16 cellular contexts compared by ENCODE assay signal in genomic region chr20:49230021-49230420, GRCh38. TPM values are rescaled to one million over a fixed set of nuclear protein-coding genes. Genes with fewer than 3 reads are reported as not detected.
A peak's percentile ranks its signal among the peaks of the same experiment; 100 is the strongest.
DNase-seq lines count a peak whose midpoint lies in the region; ATAC-seq, FAIRE-seq and TF ChIP-seq lines count a peak whose summit lies in the region.
"Had no signal": no experiment of that assay in that cellular context is flagged by ENCODE, and none has a peak within 500 bp of the region (broad histone marks: within the 10 kb centered on the region; RNA-seq: fewer than 3 reads in every experiment).

No MANE protein-coding gene starts in this region.

- H3K4me3 ChIP-seq in K562 (no peak overlapping the region), small intestine (ENCODE audit: low read depth in 1 of 2, low read length in 2 of 2) (no peak overlapping the region)
- H3K4me3 ChIP-seq: right lobe of liver had no signal

- FAIRE-seq in K562 (lab: Jason Lieb, UNC), result no peak
- no peak for FAIRE-seq in small intestine (lab: Jason Lieb, UNC)
- FAIRE-seq: bronchial epithelial cell, kidney had no signal

- whole genome bisulfite sequencing in K562 (ENCODE audit: insufficient coverage, low coverage, missing lambda C conversion rate), result 97% methylated on average over 7 of the region's 10 CpGs
- WGBS in small intestine, 3 donors, result 90 to 94% (median 92%) methylated on average over 10 of the region's 10 CpGs

- CTCF ChIA-PET in K562 (lab: Yijun Ruan, JAX; ENCODE audit: low intra/inter-chr PET ratio), result no interaction called here

- H3K9ac ChIP-seq in K562 (ENCODE audit: insufficient read depth in 1 of 2, low read depth in 2 of 2, low read length in 2 of 2), result peak overlapping the region in 1 of 2 experiments; percentile 71; a peak in 2 of 4 replicates

- DNase-seq in DMS153 (lab: John Stamatoyannopoulos, UW) (peak; percentile 74), DMS153 treated with DMSO at 0.1 percent for 48 hours (lab: John Stamatoyannopoulos, UW; ENCODE audit: unreplicated experiment) (no peak), NCI-H2227 treated with DMSO at 0.1 percent for 48 hours (lab: John Stamatoyannopoulos, UW) (peak; percentile 40), K562 (ENCODE audit: extremely low read depth in 1 of 4, low spot score in 3 of 4) (peak in 1 of 4 experiments; percentile 14), small intestine (no peak), CD1c-positive myeloid dendritic cell (ENCODE audit: extremely low spot score) (no peak)
- no peak for DNase-seq in activated naive CD4-positive, alpha-beta T cell treated with Interleukin-2 at 50 U/mL for 16 hours
- DNase-seq: 8988T; activated naive CD4-positive, alpha-beta T cell; CD8-positive, alpha-beta memory T cell; kidney; NCI-H1436 had no signal

- TF ChIP-seq POLR2A in K562 (conservative IDR thresholded peaks at IDR 0.05), result no peak

- no peaks in the 10 kb centered on the region for H3K9me3 ChIP-seq in K562 (replicated peaks; ENCODE audit: control insufficient read depth, insufficient read depth, low read depth, low read length)
- H3K9me3 ChIP-seq in small intestine (ENCODE audit: control insufficient read depth, low read depth), result no peaks in the 10 kb centered on the region
- H3K9me3 ChIP-seq: right lobe of liver had no signal

- ATAC-seq in K562, result no peak
- no peak for ATAC-seq in GM18909 (IDR thresholded peaks at IDR 0.05; ENCODE audit: poor library complexity, unreplicated experiment)
- ATAC-seq: natural killer cell treated with Interleukin-12 subunit alpha and Interleukin-12 subunit beta and Interleukin-15 and Interleukin-18, amount 100 ng/mL, for 72 hours had no signal

- H3K36me3 ChIP-seq in K562 (ENCODE audit: control insufficient read depth, insufficient read depth, low read length), result peaks cover 84% of the 10 kb centered on the region; the same call in 2 of the 3 replicates
- peaks cover 12 to 26% of the 10 kb centered on the region in 2 donors for H3K36me3 ChIP-seq in small intestine (ENCODE audit: control insufficient read depth in 2 of 2, insufficient read depth in 2 of 2, low read length in 2 of 2)

- no peaks in the 10 kb centered on the region for H3K79me2 ChIP-seq in K562 (ENCODE audit: control insufficient read depth, insufficient read depth, low read length)

- no peak overlapping the region for H2AFZ ChIP-seq in K562 (ENCODE audit: low read depth, low read length)

- no peak for TF ChIP-seq RAD21 in K562 (CRISPR knock-in tag; conservative IDR thresholded peaks at IDR 0.05 in 1 of 2, IDR thresholded peaks at IDR 0.05 in 1 of 2)

- intact Hi-C loops in K562 (cut with micrococcal nuclease), result no loop called here

- TF ChIP-seq CTCF in K562 (IDR thresholded peaks at IDR 0.05 in 2 of 3, conservative IDR thresholded peaks at IDR 0.05 in 1 of 3; ENCODE audit: insufficient read depth in 2 of 3, low read depth in 1 of 3, low read length in 3 of 3), result no peak

- H4K20me1 ChIP-seq in K562 (replicated peaks; ENCODE audit: control insufficient read depth, insufficient read depth, low read length), result no peaks in the 10 kb centered on the region

- H3K27me3 ChIP-seq in K562 (ENCODE audit: control insufficient read depth in 2 of 2, insufficient read depth in 2 of 2, low read length in 2 of 2), result no peaks in the 10 kb centered on the region
- no peaks in the 10 kb centered on the region for H3K27me3 ChIP-seq in small intestine (ENCODE audit: control insufficient read depth in 2 of 2, insufficient read depth in 2 of 2, low read length in 2 of 2)
- H3K27me3 ChIP-seq: right lobe of liver had no signal

- TF ChIP-seq EP300 in K562 (IDR thresholded peaks at IDR 0.05; ENCODE audit: low read length), result no peak

- peaks cover 0 to 4% of the 10 kb centered on the region in 2 experiments; a peak in 1 of 5 replicates for H3K4me1 ChIP-seq in K562 (replicated peaks in 1 of 2; ENCODE audit: control insufficient read depth in 2 of 2, insufficient read depth in 2 of 2, low read length in 2 of 2)
- peaks cover 0 to 4% of the 10 kb centered on the region in 2 donors for H3K4me1 ChIP-seq in small intestine (ENCODE audit: control insufficient read depth in 2 of 2, insufficient read depth in 1 of 2, low read depth in 1 of 2, low read length in 1 of 2)
- H3K4me1 ChIP-seq: right lobe of liver had no signal

- H3K27ac ChIP-seq in K562 (ENCODE audit: extremely low read depth, low read depth, low read length), result no peak overlapping the region
- H3K27ac ChIP-seq in small intestine (ENCODE audit: low read depth in 1 of 2, low read length in 1 of 2), result peak overlapping the region; percentile 1 to 61
- H3K27ac ChIP-seq: right lobe of liver had no signal

- no peaks in the 10 kb centered on the region for H3K9me1 ChIP-seq in K562 (ENCODE audit: control insufficient read depth, insufficient read depth, low read length)

- in situ Hi-C loops in K562 (cut with MboI), result no loop called here

- no TSS peak for BruUV-seq in K562 (replicated peaks; lab: Mats Ljungman, UMichigan)

- H3K4me2 ChIP-seq in K562 (ENCODE audit: insufficient read depth, low read length), result no peak overlapping the region

- POLR2A ChIA-PET in K562 (lab: Yijun Ruan, JAX), result interaction anchor here (0.6 to 1.8 kb wide), 3 partner anchors 14 to 34 kb away, joined by 3 to 5 read pairs (median 4); no protein-coding TSS in a partner anchor

RNA-seq across cellular contexts. Expression of gene DDX27, which starts 10.8 kb away (rescaled TPM):
- 54.3 and 76.9 TPM in 2 replicates for total RNA-seq in K562 (2011; cell fraction: chromatin; rRNA removed; ENCODE audit: low replicate concordance)
- total RNA-seq in K562 (2011; cell fraction: nucleolus; rRNA removed), result 35.1 and 46.4 TPM in 2 replicates
- 42.4 and 57.7 TPM in 2 replicates for total RNA-seq in K562 (2011; cell fraction: nucleoplasm; rRNA removed)
- 58.3 and 63.5 TPM in 2 replicates for total RNA-seq in K562 (2014; rRNA removed)
- total RNA-seq in K562 (2014; rRNA removed; fragmentation: Illumina TruSeq; extraction: Trizol), result 55.6 and 61.1 TPM in 2 replicates
- total RNA-seq in K562 (2015; rRNA removed; fragmentation: Illumina TruSeq; extraction: Trizol), result 65.3 and 69.6 TPM in 2 replicates
- 50.9 and 57.0 TPM in 2 replicates for total RNA-seq in K562 (2021)
- polyA plus RNA-seq in K562 (2011; rRNA removed), result 32.0 and 33.6 TPM in 2 replicates
- 43.5 and 94.1 TPM in 2 replicates for polyA plus RNA-seq in K562 (2011; cell fraction: cytosol; rRNA removed)
- polyA plus RNA-seq in K562 (2011; cell fraction: nucleus; rRNA removed), result 41.4 and 57.1 TPM in 2 replicates
- 38.4 and 44.4 TPM in 2 replicates for polyA plus RNA-seq in K562 (2012)
- 77.0 and 79.3 TPM in 2 replicates for polyA plus RNA-seq in K562 (2014; fragmentation: Illumina TruSeq; extraction: Trizol)
- 10 to 100 TPM; 17.9 to 45.2 TPM for polyA plus RNA-seq in K562 (2014; fragmentation: Nextera tagmentation; extraction: Ambion mirVana)
- polyA plus RNA-seq in K562 (2014; rRNA removed), result 57.1 and 63.2 TPM in 2 replicates
- 23.1 and 30.6 TPM in 2 replicates for polyA minus RNA-seq in K562 (2011; rRNA and poly(A)+ RNA removed)
- polyA minus RNA-seq in K562 (2011; cell fraction: cytosol; rRNA and poly(A)+ RNA removed), result 23.5 and 33.1 TPM in 2 replicates
- polyA minus RNA-seq in K562 (2011; cell fraction: nucleus; rRNA and poly(A)+ RNA removed), result 19.5 and 22.4 TPM in 2 replicates
- polyA plus RNA-seq in small intestine, result 10 to 100 TPM; 32.0 to 36.6 (median 33.2) TPM

RNA-seq across cellular contexts. Expression of gene STAU1, which starts 41.9 kb away (rescaled TPM):
- total RNA-seq in K562 (2011; cell fraction: chromatin; rRNA removed; ENCODE audit: low replicate concordance), result 34.6 and 56.6 TPM in 2 replicates
- 20.2 and 22.2 TPM in 2 replicates for total RNA-seq in K562 (2011; cell fraction: nucleolus; rRNA removed)
- total RNA-seq in K562 (2011; cell fraction: nucleoplasm; rRNA removed), result 32.0 and 38.2 TPM in 2 replicates
- total RNA-seq in K562 (2014; rRNA removed) (42.2 and 45.8 TPM in 2 replicates), K562 (2014; rRNA removed; fragmentation: Illumina TruSeq; extraction: Trizol) (47.2 and 47.5 TPM in 2 replicates), K562 (2015; rRNA removed; fragmentation: Illumina TruSeq; extraction: Trizol) (50.6 and 51.9 TPM in 2 replicates), K562 (2021) (86.5 and 92.0 TPM in 2 replicates)
- polyA plus RNA-seq in K562 (2011; rRNA removed) (51.2 and 57.0 TPM in 2 replicates), K562 (2014; fragmentation: Illumina TruSeq; extraction: Trizol) (90.7 and 106 TPM in 2 replicates), K562 (2014; fragmentation: Nextera tagmentation; extraction: Ambion mirVana) (10 to 100 TPM; 18.0 to 18.1 TPM), K562 (2014; rRNA removed) (62.2 and 63.4 TPM in 2 replicates), small intestine (10 to 100 TPM; 47.1 to 66.4 (median 64.3) TPM)
- 32.2 and 44.9 TPM in 2 replicates for polyA plus RNA-seq in K562 (2011; cell fraction: cytosol; rRNA removed)
- 25.1 and 25.6 TPM in 2 replicates for polyA plus RNA-seq in K562 (2011; cell fraction: nucleus; rRNA removed)
- polyA plus RNA-seq in K562 (2012), result 62.6 and 64.2 TPM in 2 replicates
- 51.0 and 55.1 TPM in 2 replicates for polyA minus RNA-seq in K562 (2011; rRNA and poly(A)+ RNA removed)
- polyA minus RNA-seq in K562 (2011; cell fraction: cytosol; rRNA and poly(A)+ RNA removed), result 45.9 and 47.1 TPM in 2 replicates
- 8.6 and 13.9 TPM in 2 replicates for polyA minus RNA-seq in K562 (2011; cell fraction: nucleus; rRNA and poly(A)+ RNA removed)

RNA-seq across cellular contexts. Expression of gene ZNFX1, which starts 47.8 kb away (rescaled TPM):
- total RNA-seq in K562 (2011; cell fraction: chromatin; rRNA removed; ENCODE audit: low replicate concordance), result 34.0 and 34.5 TPM in 2 replicates
- 14.8 and 15.7 TPM in 2 replicates for total RNA-seq in K562 (2011; cell fraction: nucleolus; rRNA removed)
- total RNA-seq in K562 (2011; cell fraction: nucleoplasm; rRNA removed), result 12.4 and 17.1 TPM in 2 replicates
- 10.3 and 12.4 TPM in 2 replicates for total RNA-seq in K562 (2014; rRNA removed)
- total RNA-seq in K562 (2014; rRNA removed; fragmentation: Illumina TruSeq; extraction: Trizol), result 11.9 and 13.5 TPM in 2 replicates
- total RNA-seq in K562 (2015; rRNA removed; fragmentation: Illumina TruSeq; extraction: Trizol), result 12.4 and 13.8 TPM in 2 replicates
- 11.9 and 13.4 TPM in 2 replicates for total RNA-seq in K562 (2021)
- 2.5 and 3.8 TPM in 2 replicates for polyA plus RNA-seq in K562 (2011; rRNA removed)
- 3.5 and 4.1 TPM in 2 replicates for polyA plus RNA-seq in K562 (2011; cell fraction: cytosol; rRNA removed)
- polyA plus RNA-seq in K562 (2011; cell fraction: nucleus; rRNA removed), result 3.0 and 7.0 TPM in 2 replicates
- polyA plus RNA-seq in K562 (2012), result 6.0 and 6.5 TPM in 2 replicates
- polyA plus RNA-seq in K562 (2014; fragmentation: Illumina TruSeq; extraction: Trizol), result 10.4 and 11.6 TPM in 2 replicates
- 1 to 10 TPM; 4.4 to 4.9 TPM for polyA plus RNA-seq in K562 (2014; fragmentation: Nextera tagmentation; extraction: Ambion mirVana)
- 7.2 and 7.6 TPM in 2 replicates for polyA plus RNA-seq in K562 (2014; rRNA removed)
- 15.4 and 15.9 TPM in 2 replicates for polyA minus RNA-seq in K562 (2011; rRNA and poly(A)+ RNA removed)
- 5.7 and 9.7 TPM in 2 replicates for polyA minus RNA-seq in K562 (2011; cell fraction: cytosol; rRNA and poly(A)+ RNA removed)
- polyA minus RNA-seq in K562 (2011; cell fraction: nucleus; rRNA and poly(A)+ RNA removed), result 9.0 and 12.0 TPM in 2 replicates
- 10 to 100 TPM in 2 of 3 donors, 1 to 10 TPM in 1; 9.9 to 13.4 (median 11.9) TPM for polyA plus RNA-seq in small intestine

Comparison
In these comparisons a context has a peak if more than half of its experiments do, and no peak if none do; other contexts are left out.
1. DNase-seq: peak in DMS153 (single experiment) and NCI-H2227 treated with DMSO at 0.1 percent for 48 hours (single experiment); none in DMS153 treated with DMSO at 0.1 percent for 48 hours (single experiment), small intestine (single experiment), activated naive CD4-positive, alpha-beta T cell treated with Interleukin-2 at 50 U/mL for 16 hours (single experiment) and CD1c-positive myeloid dendritic cell (single experiment).